In genomic region chr16:21638573-21638975, GRCh38 we compare ENCODE assay signal across 1 cellular context.
TF ChIP-seq lines count a peak whose summit lies in the region.

No MANE protein-coding gene starts in this region.

TF ChIP-seq in HepG2, 621 proteins besides CTCF, POLR2A, EP300 and RAD21 (continued from another document and continues in another):
- TF ChIP-seq, protein P1, sequence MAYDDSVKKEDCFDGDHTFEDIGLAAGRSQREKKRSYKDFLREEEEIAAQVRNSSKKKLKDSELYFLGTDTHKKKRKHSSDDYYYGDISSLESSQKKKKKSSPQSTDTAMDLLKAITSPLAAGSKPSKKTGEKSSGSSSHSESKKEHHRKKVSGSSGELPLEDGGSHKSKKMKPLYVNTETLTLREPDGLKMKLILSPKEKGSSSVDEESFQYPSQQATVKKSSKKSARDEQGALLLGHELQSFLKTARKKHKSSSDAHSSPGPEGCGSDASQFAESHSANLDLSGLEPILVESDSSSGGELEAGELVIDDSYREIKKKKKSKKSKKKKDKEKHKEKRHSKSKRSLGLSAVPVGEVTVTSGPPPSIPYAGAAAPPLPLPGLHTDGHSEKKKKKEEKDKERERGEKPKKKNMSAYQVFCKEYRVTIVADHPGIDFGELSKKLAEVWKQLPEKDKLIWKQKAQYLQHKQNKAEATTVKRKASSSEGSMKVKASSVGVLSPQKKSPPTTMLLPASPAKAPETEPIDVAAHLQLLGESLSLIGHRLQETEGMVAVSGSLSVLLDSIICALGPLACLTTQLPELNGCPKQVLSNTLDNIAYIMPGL (CRISPR knock-in tag; IDR thresholded peaks at IDR 0.05; ENCODE audit: borderline replicate concordance in 1 of 2, low read depth in 1 of 2): 0 out of 4 replicates have a peak, but pooled peaks of 1 of the 2 experiments have one; percentile 31
- no peak for TF ChIP-seq ZNF468 (CRISPR knock-in tag; IDR thresholded peaks at IDR 0.05)
- TF ChIP-seq, protein P2, sequence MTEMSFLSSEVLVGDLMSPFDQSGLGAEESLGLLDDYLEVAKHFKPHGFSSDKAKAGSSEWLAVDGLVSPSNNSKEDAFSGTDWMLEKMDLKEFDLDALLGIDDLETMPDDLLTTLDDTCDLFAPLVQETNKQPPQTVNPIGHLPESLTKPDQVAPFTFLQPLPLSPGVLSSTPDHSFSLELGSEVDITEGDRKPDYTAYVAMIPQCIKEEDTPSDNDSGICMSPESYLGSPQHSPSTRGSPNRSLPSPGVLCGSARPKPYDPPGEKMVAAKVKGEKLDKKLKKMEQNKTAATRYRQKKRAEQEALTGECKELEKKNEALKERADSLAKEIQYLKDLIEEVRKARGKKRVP (CRISPR knock-in tag; IDR thresholded peaks at IDR 0.05): peak in 1 of 2 experiments; percentile 42; a peak in 1 of 4 replicates
- TF ChIP-seq HMG20B (CRISPR knock-in tag; conservative IDR thresholded peaks at IDR 0.05): peak; percentile 85
- peak; percentile 87 for TF ChIP-seq NR2F6 (IDR thresholded peaks at IDR 0.05)
- peak; percentile 75; the same call in 1 of the 2 replicates for TF ChIP-seq NR2F6 (CRISPR knock-in tag; IDR thresholded peaks at IDR 0.05)
- TF ChIP-seq, protein P3, sequence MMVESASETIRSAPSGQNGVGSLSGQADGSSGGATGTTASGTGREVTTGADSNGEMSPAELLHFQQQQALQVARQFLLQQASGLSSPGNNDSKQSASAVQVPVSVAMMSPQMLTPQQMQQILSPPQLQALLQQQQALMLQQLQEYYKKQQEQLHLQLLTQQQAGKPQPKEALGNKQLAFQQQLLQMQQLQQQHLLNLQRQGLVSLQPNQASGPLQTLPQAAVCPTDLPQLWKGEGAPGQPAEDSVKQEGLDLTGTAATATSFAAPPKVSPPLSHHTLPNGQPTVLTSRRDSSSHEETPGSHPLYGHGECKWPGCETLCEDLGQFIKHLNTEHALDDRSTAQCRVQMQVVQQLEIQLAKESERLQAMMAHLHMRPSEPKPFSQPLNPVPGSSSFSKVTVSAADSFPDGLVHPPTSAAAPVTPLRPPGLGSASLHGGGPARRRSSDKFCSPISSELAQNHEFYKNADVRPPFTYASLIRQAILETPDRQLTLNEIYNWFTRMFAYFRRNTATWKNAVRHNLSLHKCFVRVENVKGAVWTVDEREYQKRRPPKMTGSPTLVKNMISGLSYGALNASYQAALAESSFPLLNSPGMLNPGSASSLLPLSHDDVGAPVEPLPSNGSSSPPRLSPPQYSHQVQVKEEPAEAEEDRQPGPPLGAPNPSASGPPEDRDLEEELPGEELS (CRISPR knock-in tag; IDR thresholded peaks at IDR 0.05): peak; percentile 91
- TF ChIP-seq CREM (IDR thresholded peaks at IDR 0.05): peak; percentile 78
- TF ChIP-seq CREM (CRISPR knock-in tag; IDR thresholded peaks at IDR 0.05): no peak
- TF ChIP-seq, protein P4, sequence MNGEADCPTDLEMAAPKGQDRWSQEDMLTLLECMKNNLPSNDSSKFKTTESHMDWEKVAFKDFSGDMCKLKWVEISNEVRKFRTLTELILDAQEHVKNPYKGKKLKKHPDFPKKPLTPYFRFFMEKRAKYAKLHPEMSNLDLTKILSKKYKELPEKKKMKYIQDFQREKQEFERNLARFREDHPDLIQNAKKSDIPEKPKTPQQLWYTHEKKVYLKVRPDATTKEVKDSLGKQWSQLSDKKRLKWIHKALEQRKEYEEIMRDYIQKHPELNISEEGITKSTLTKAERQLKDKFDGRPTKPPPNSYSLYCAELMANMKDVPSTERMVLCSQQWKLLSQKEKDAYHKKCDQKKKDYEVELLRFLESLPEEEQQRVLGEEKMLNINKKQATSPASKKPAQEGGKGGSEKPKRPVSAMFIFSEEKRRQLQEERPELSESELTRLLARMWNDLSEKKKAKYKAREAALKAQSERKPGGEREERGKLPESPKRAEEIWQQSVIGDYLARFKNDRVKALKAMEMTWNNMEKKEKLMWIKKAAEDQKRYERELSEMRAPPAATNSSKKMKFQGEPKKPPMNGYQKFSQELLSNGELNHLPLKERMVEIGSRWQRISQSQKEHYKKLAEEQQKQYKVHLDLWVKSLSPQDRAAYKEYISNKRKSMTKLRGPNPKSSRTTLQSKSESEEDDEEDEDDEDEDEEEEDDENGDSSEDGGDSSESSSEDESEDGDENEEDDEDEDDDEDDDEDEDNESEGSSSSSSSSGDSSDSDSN (CRISPR knock-in tag; IDR thresholded peaks at IDR 0.05): no peak
- TF ChIP-seq, protein P5, sequence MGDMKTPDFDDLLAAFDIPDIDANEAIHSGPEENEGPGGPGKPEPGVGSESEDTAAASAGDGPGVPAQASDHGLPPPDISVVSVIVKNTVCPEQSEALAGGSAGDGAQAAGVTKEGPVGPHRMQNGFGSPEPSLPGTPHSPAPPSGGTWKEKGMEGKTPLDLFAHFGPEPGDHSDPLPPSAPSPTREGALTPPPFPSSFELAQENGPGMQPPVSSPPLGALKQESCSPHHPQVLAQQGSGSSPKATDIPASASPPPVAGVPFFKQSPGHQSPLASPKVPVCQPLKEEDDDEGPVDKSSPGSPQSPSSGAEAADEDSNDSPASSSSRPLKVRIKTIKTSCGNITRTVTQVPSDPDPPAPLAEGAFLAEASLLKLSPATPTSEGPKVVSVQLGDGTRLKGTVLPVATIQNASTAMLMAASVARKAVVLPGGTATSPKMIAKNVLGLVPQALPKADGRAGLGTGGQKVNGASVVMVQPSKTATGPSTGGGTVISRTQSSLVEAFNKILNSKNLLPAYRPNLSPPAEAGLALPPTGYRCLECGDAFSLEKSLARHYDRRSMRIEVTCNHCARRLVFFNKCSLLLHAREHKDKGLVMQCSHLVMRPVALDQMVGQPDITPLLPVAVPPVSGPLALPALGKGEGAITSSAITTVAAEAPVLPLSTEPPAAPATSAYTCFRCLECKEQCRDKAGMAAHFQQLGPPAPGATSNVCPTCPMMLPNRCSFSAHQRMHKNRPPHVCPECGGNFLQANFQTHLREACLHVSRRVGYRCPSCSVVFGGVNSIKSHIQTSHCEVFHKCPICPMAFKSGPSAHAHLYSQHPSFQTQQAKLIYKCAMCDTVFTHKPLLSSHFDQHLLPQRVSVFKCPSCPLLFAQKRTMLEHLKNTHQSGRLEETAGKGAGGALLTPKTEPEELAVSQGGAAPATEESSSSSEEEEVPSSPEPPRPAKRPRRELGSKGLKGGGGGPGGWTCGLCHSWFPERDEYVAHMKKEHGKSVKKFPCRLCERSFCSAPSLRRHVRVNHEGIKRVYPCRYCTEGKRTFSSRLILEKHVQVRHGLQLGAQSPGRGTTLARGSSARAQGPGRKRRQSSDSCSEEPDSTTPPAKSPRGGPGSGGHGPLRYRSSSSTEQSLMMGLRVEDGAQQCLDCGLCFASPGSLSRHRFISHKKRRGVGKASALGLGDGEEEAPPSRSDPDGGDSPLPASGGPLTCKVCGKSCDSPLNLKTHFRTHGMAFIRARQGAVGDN (CRISPR knock-in tag; IDR thresholded peaks at IDR 0.05): no peak
- 0 out of 2 replicates have a peak, but pooled peaks have one; percentile 30 for TF ChIP-seq PPARG (CRISPR knock-in tag; conservative IDR thresholded peaks at IDR 0.05)
- TF ChIP-seq MXI1 (IDR thresholded peaks at IDR 0.05; ENCODE audit: borderline replicate concordance, low read depth, low read length): peak; percentile 56; the same call in 1 of the 3 replicates
- TF ChIP-seq PATZ1 (CRISPR knock-in tag; IDR thresholded peaks at IDR 0.05): peak; percentile 63
- no peak for TF ChIP-seq ZNF776 (CRISPR knock-in tag; IDR thresholded peaks at IDR 0.05)
- peak; percentile 62 for TF ChIP-seq GATAD1 (CRISPR knock-in tag; IDR thresholded peaks at IDR 0.05)
- TF ChIP-seq TBX2 (CRISPR knock-in tag; IDR thresholded peaks at IDR 0.05; ENCODE audit: borderline replicate concordance): peak; percentile 96
- TF ChIP-seq NONO (IDR thresholded peaks at IDR 0.05): no peak
- peak; percentile 65 for TF ChIP-seq NONO (CRISPR knock-in tag; conservative IDR thresholded peaks at IDR 0.05)
- no peak for TF ChIP-seq CHD2 (IDR thresholded peaks at IDR 0.05; ENCODE audit: low read depth, low read length)
- TF ChIP-seq, protein P6, sequence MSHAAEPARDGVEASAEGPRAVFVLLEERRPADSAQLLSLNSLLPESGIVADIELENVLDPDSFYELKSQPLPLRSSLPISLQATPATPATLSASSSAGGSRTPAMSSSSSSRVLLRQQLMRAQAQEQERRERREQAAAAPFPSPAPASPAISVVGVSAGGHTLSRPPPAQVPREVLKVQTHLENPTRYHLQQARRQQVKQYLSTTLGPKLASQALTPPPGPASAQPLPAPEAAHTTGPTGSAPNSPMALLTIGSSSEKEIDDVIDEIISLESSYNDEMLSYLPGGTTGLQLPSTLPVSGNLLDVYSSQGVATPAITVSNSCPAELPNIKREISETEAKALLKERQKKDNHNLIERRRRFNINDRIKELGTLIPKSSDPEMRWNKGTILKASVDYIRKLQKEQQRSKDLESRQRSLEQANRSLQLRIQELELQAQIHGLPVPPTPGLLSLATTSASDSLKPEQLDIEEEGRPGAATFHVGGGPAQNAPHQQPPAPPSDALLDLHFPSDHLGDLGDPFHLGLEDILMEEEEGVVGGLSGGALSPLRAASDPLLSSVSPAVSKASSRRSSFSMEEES (CRISPR knock-in tag; IDR thresholded peaks at IDR 0.05): 0 out of 2 replicates have a peak, but pooled peaks have one; percentile 47
- TF ChIP-seq ZNF335 (CRISPR knock-in tag; IDR thresholded peaks at IDR 0.05): 0 out of 2 replicates have a peak, but pooled peaks have one; percentile 27
- no peak for TF ChIP-seq ZNF574 (CRISPR knock-in tag; IDR thresholded peaks at IDR 0.05)
- TF ChIP-seq ZNF101 (CRISPR knock-in tag; IDR thresholded peaks at IDR 0.05; ENCODE audit: borderline replicate concordance, low read depth): no peak
- TF ChIP-seq BCL3 (CRISPR knock-in tag; IDR thresholded peaks at IDR 0.05): no peak
